Comparison of ENCODE assay signal across 19 cellular contexts in genomic region chr5:154573011-154573410, GRCh38.
DNase-seq lines count a peak whose midpoint lies in the region; ATAC-seq and TF ChIP-seq lines count a peak whose summit lies in the region.
"Had no signal": no experiment of that assay in that cellular context is flagged by ENCODE, and none has a peak within 500 bp of the region (broad histone marks: within the 10 kb centered on the region; RNA-seq: fewer than 3 reads in every experiment).

No MANE protein-coding gene starts in this region.

- no peaks in the 10 kb centered on the region for H3K36me3 Mint-ChIP-seq in activated naive CD8-positive, alpha-beta T cell treated with anti-CD3 and anti-CD28 coated beads for 36 hours
- H3K36me3 Mint-ChIP-seq: CD4-positive, CD25-positive, alpha-beta regulatory T cell; CD8-positive, alpha-beta T cell had no signal

- H3K14ac ChIP-seq in trophoblast cell (ENCODE audit: low read length) = no peak overlapping the region

- H3K27ac ChIP-seq in Karpas-422 (ENCODE audit: low read length) = no peak overlapping the region
- H3K27ac ChIP-seq in mesendoderm (ENCODE audit: low read depth, low read length) = no peak overlapping the region
- H3K27ac ChIP-seq in trophoblast cell (ENCODE audit: low read depth, low read length) = no peak overlapping the region
- no peak overlapping the region for H3K27ac ChIP-seq in gastroesophageal sphincter
- H3K27ac ChIP-seq: BLaER1, C4-2B, GM23248 had no signal

- no peak overlapping the region for H2BK15ac ChIP-seq in mesendoderm (replicated peaks; ENCODE audit: low read depth)

- H3K79me2 ChIP-seq in Karpas-422 (ENCODE audit: low read length) (no peaks in the 10 kb centered on the region), mesendoderm (ENCODE audit: control insufficient read depth, insufficient read depth, low read length) (no peaks in the 10 kb centered on the region), trophoblast cell (ENCODE audit: control insufficient read depth, insufficient read depth, low read length, poor library complexity) (peaks cover 2% of the 10 kb centered on the region)

- H4K20me1 ChIP-seq in Karpas-422 (ENCODE audit: insufficient read depth, low read depth, low read length) = peaks cover 3% of the 10 kb centered on the region; the same call in 1 of the 2 replicates
- H4K20me1 ChIP-seq: BLaER1 had no signal

- H4K8ac ChIP-seq in mesendoderm (ENCODE audit: low read depth, low read length) (no peak overlapping the region), trophoblast cell (ENCODE audit: low read depth, low read length) (no peak overlapping the region)

- no peak overlapping the region for H2AK5ac ChIP-seq in mesendoderm (ENCODE audit: low read length)
- peak overlapping the region; percentile 7 for H2AK5ac ChIP-seq in trophoblast cell (ENCODE audit: low read length)

- no peak overlapping the region for H3K27ac Mint-ChIP-seq in activated naive CD8-positive, alpha-beta T cell treated with anti-CD3 and anti-CD28 coated beads for 36 hours
- H3K27ac Mint-ChIP-seq: CD4-positive, CD25-positive, alpha-beta regulatory T cell; CD8-positive, alpha-beta T cell had no signal

- no peaks in the 10 kb centered on the region for H3K9me3 Mint-ChIP-seq in activated naive CD8-positive, alpha-beta T cell treated with anti-CD3 and anti-CD28 coated beads for 36 hours
- H3K9me3 Mint-ChIP-seq: CD4-positive, CD25-positive, alpha-beta regulatory T cell; CD8-positive, alpha-beta T cell; H9 had no signal

- no peak for TF ChIP-seq EP300 in gastroesophageal sphincter (IDR thresholded peaks at IDR 0.05)

- H3K56ac ChIP-seq in mesendoderm (ENCODE audit: low read length) = peak overlapping the region; percentile 19

- H3K36me3 ChIP-seq in Karpas-422 (ENCODE audit: insufficient read depth, low read length) = no peaks in the 10 kb centered on the region
- H3K36me3 ChIP-seq in mesendoderm (ENCODE audit: control insufficient read depth, insufficient read depth, low read length) = no peaks in the 10 kb centered on the region
- H3K36me3 ChIP-seq in trophoblast cell (ENCODE audit: control insufficient read depth in 1 of 2, insufficient read depth in 2 of 2, low read length in 2 of 2) = no peaks in the 10 kb centered on the region
- H3K36me3 ChIP-seq in gastroesophageal sphincter = no peaks in the 10 kb centered on the region
- H3K36me3 ChIP-seq: BLaER1 had no signal

- H3K4ac ChIP-seq in mesendoderm (ENCODE audit: low read depth, low read length) = no peak overlapping the region
- no peak overlapping the region for H3K4ac ChIP-seq in trophoblast cell (ENCODE audit: low read depth, low read length)

- H3K4me3 Mint-ChIP-seq in activated naive CD8-positive, alpha-beta T cell treated with anti-CD3 and anti-CD28 coated beads for 36 hours = no peak overlapping the region
- H3K4me3 Mint-ChIP-seq: CD4-positive, CD25-positive, alpha-beta regulatory T cell; CD8-positive, alpha-beta T cell; H9 had no signal

- no peak for TF ChIP-seq POLR2A in gastroesophageal sphincter (IDR thresholded peaks at IDR 0.05)

- no peaks in the 10 kb centered on the region for H3K79me1 ChIP-seq in mesendoderm (ENCODE audit: low read length)
- peaks cover 43% of the 10 kb centered on the region for H3K79me1 ChIP-seq in trophoblast cell (ENCODE audit: low read length)

- H2BK120ac ChIP-seq in mesendoderm (ENCODE audit: low read depth, low read length) = no peak overlapping the region
- peak overlapping the region; percentile 40 for H2BK120ac ChIP-seq in trophoblast cell (ENCODE audit: insufficient read depth, low read length, poor library complexity)

- no peak overlapping the region for H3K4me2 ChIP-seq in Karpas-422 (ENCODE audit: low read depth, low read length, poor library complexity, severe bottlenecking)
- no peak overlapping the region for H3K4me2 ChIP-seq in mesendoderm (ENCODE audit: low read length)
- H3K4me2 ChIP-seq in trophoblast cell (ENCODE audit: low read length) = no peak overlapping the region
- H3K4me2 ChIP-seq: BLaER1 had no signal

- no peak overlapping the region for H4K5ac ChIP-seq in mesendoderm (ENCODE audit: low read length)

- H3K4me1 Mint-ChIP-seq in activated naive CD8-positive, alpha-beta T cell treated with anti-CD3 and anti-CD28 coated beads for 36 hours = no peaks in the 10 kb centered on the region

- H3K18ac ChIP-seq in mesendoderm (ENCODE audit: low read length) = no peak overlapping the region
- H3K18ac ChIP-seq in trophoblast cell (ENCODE audit: low read length) = no peak overlapping the region

- no peak overlapping the region for H2AFZ ChIP-seq in Karpas-422 (ENCODE audit: low read length)
- H2AFZ ChIP-seq in trophoblast cell (ENCODE audit: insufficient read depth, low read length, poor library complexity) = no peak overlapping the region
- H2AFZ ChIP-seq: GM23248 had no signal

- H3K27me3 Mint-ChIP-seq in activated naive CD8-positive, alpha-beta T cell treated with anti-CD3 and anti-CD28 coated beads for 36 hours = peaks cover 27% of the 10 kb centered on the region

- H3K4me3 ChIP-seq in Karpas-422 (ENCODE audit: low read length) (no peak overlapping the region), mesendoderm (ENCODE audit: low read length) (no peak overlapping the region), trophoblast cell (ENCODE audit: low read depth, low read length) (no peak overlapping the region), gastroesophageal sphincter (no peak overlapping the region)
- H3K4me3 ChIP-seq: BLaER1, GM12878, GM23248 had no signal

- H3K9ac ChIP-seq in Karpas-422 (ENCODE audit: low read length) (no peak overlapping the region), mesendoderm (ENCODE audit: low read length) (no peak overlapping the region), trophoblast cell (ENCODE audit: low read length) (no peak overlapping the region)
- H3K9ac ChIP-seq: BLaER1, GM23248 had no signal

- H4K12ac ChIP-seq in trophoblast cell (ENCODE audit: low read depth, low read length) = no peak overlapping the region

- no peaks in the 10 kb centered on the region for H3K9me3 ChIP-seq in Karpas-422 (ENCODE audit: low read length)
- no peaks in the 10 kb centered on the region for H3K9me3 ChIP-seq in trophoblast cell (ENCODE audit: insufficient read depth, low read depth, low read length)
- H3K9me3 ChIP-seq in gastroesophageal sphincter = no peaks in the 10 kb centered on the region
- H3K9me3 ChIP-seq: BLaER1, Caco-2 had no signal

- H2BK12ac ChIP-seq in trophoblast cell (ENCODE audit: low read length) = peak overlapping the region; percentile 72

- H3K9me2 ChIP-seq in Karpas-422 (replicated peaks; ENCODE audit: insufficient read depth, low read length) = no peaks in the 10 kb centered on the region

- no CpG with 5 or more reads among the region's 6 CpGs for WGBS in mesendoderm (ENCODE audit: extremely low coverage, insufficient coverage, low lambda C conversion rate)
- no CpG with 5 or more reads among the region's 6 CpGs for WGBS in trophoblast cell (ENCODE audit: extremely low coverage, insufficient coverage, insufficient read length)
- WGBS in gastroesophageal sphincter (ENCODE audit: low coverage in 1 of 2), 2 donors = 59 to 92% methylated on average over 2 to 4 of the region's 6 CpGs

- H3K27me3 ChIP-seq in Karpas-422 (ENCODE audit: low read length) (no peaks in the 10 kb centered on the region), mesendoderm (ENCODE audit: insufficient read depth, low read length, poor library complexity) (no peaks in the 10 kb centered on the region), trophoblast cell (ENCODE audit: insufficient read depth, low read length) (no peaks in the 10 kb centered on the region), gastroesophageal sphincter (peaks cover 52% of the 10 kb centered on the region)
- H3K27me3 ChIP-seq: BLaER1 had no signal

- DNase-seq in Karpas-422 (peak; percentile 12), mesendoderm (no peak), trophoblast cell (no peak)
- no peak for DNase-seq in activated naive CD8-positive, alpha-beta T cell treated with anti-CD3 and anti-CD28 coated beads for 36 hours
- DNase-seq: Caco-2; CD4-positive, CD25-positive, alpha-beta regulatory T cell; CD8-positive, alpha-beta T cell; DMS 273 treated with DMSO at 0.1 percent for 48 hours; DMS79; EL; GDM1; GM23248; H9 had no signal

- no peak for ATAC-seq in gastroesophageal sphincter
- no peak for ATAC-seq in HG03378 (IDR thresholded peaks at IDR 0.05; ENCODE audit: unreplicated experiment)
- ATAC-seq: CD8-positive, alpha-beta T cell; GM12878; HCT116 had no signal

- H3K4me1 ChIP-seq in Karpas-422 (ENCODE audit: low read length) = peaks cover 12% of the 10 kb centered on the region
- H3K4me1 ChIP-seq in mesendoderm (ENCODE audit: control insufficient read depth, low read depth, low read length) = peaks cover 2% of the 10 kb centered on the region
- H3K4me1 ChIP-seq in trophoblast cell (ENCODE audit: control insufficient read depth in 1 of 2, insufficient read depth in 2 of 2, low read length in 2 of 2) = peaks cover 22 to 24% of the 10 kb centered on the region in 2 experiments
- no peaks in the 10 kb centered on the region for H3K4me1 ChIP-seq in gastroesophageal sphincter

- H2BK5ac ChIP-seq in mesendoderm (ENCODE audit: low read length) (no peak overlapping the region), trophoblast cell (ENCODE audit: low read depth, low read length, poor library complexity) (no peak overlapping the region)

- TF ChIP-seq CTCF in gastroesophageal sphincter (IDR thresholded peaks at IDR 0.05) = no peak

- H3K23ac ChIP-seq in mesendoderm (ENCODE audit: low read length) (no peak overlapping the region), trophoblast cell (ENCODE audit: low read length) (no peak overlapping the region)

- H4K91ac ChIP-seq in trophoblast cell (ENCODE audit: low read depth, low read length) = peak overlapping the region; percentile 77
